21 cellular contexts compared by ENCODE assay signal in genomic region chrX:119230850-119231249, GRCh38. TPM values are rescaled to one million over a fixed set of nuclear protein-coding genes. Genes with fewer than 3 reads are reported as not detected.
DNase-seq lines count a peak whose midpoint lies in the region; ATAC-seq lines count a peak whose summit lies in the region.
"Had no signal": no experiment of that assay in that cellular context is flagged by ENCODE, and none has a peak within 500 bp of the region (broad histone marks: within the 10 kb centered on the region; RNA-seq: fewer than 3 reads in every experiment).

No MANE protein-coding gene starts in this region.

- peaks cover 4% of the 10 kb centered on the region for H3K4me1 Mint-ChIP-seq in activated CD4-positive, alpha-beta T cell treated with anti-CD3 and anti-CD28 coated beads, Interleukin-2, amount 10 ng/mL, durations not matched to agents 24 days and 14 days

- ATAC-seq in GM18873 (IDR thresholded peaks at IDR 0.05; ENCODE audit: low FRiP score, unreplicated experiment) (no peak), HG02970 (IDR thresholded peaks at IDR 0.05; ENCODE audit: low FRiP score, unreplicated experiment) (no peak), GM21390 (IDR thresholded peaks at IDR 0.05; ENCODE audit: unreplicated experiment) (no peak)
- ATAC-seq: HCT116, K562 had no signal

- DNase-seq in activated CD4-positive, alpha-beta T cell treated with anti-CD3 and anti-CD28 coated beads, Interleukin-2, amount 10 ng/mL, durations not matched to agents 24 days and 14 days: no peak
- DNase-seq in activated CD4-positive, alpha-beta T cell treated with anti-CD3 and anti-CD28 coated beads, Interleukin-2, amount 50 U/mL, for 1 hour: no peak
- DNase-seq in stimulated activated CD4-positive, alpha-beta T cell treated with anti-CD3 and anti-CD28 coated beads, Interleukin-4, amount 100 ng/mL, for 24 hours: peak; percentile 8
- DNase-seq in stimulated activated CD4-positive, alpha-beta T cell treated with anti-CD3 and anti-CD28 coated beads, Interleukin-2, amount 100 ng/mL, for 24 hours: no peak
- DNase-seq in RPMI8226: peak; percentile 73
- DNase-seq: DND-41, GF-D8, GOT3, NCI-H1417, NCI-H187, NCI-H2107, NCI-H510A treated with DMSO at 0.1 percent for 48 hours, NCI-H774, OCI-M1, SHP77 had no signal

- peak overlapping the region; percentile 40 for H3K27ac Mint-ChIP-seq in activated CD4-positive, alpha-beta T cell treated with anti-CD3 and anti-CD28 coated beads, Interleukin-2, amount 10 ng/mL, durations not matched to agents 24 days and 14 days
- H3K27ac Mint-ChIP-seq: B cell had no signal

- H3K36me3 Mint-ChIP-seq in activated CD4-positive, alpha-beta T cell treated with anti-CD3 and anti-CD28 coated beads, Interleukin-2, amount 10 ng/mL, durations not matched to agents 24 days and 14 days (ENCODE audit: low read depth): no peaks in the 10 kb centered on the region

- H3K27me3 Mint-ChIP-seq in activated CD4-positive, alpha-beta T cell treated with anti-CD3 and anti-CD28 coated beads, Interleukin-2, amount 10 ng/mL, durations not matched to agents 24 days and 14 days: peaks cover 52% of the 10 kb centered on the region

- intact Hi-C loops in activated CD4-positive, alpha-beta T cell treated with anti-CD3 and anti-CD28 coated beads, Interleukin-2, amount 10 ng/mL, durations not matched to agents 24 days and 14 days (cut with micrococcal nuclease): no loop called here

- no peak overlapping the region for H3K4me3 Mint-ChIP-seq in activated CD4-positive, alpha-beta T cell treated with anti-CD3 and anti-CD28 coated beads, Interleukin-2, amount 10 ng/mL, durations not matched to agents 24 days and 14 days
- H3K4me3 Mint-ChIP-seq: B cell had no signal

- H3K9me3 Mint-ChIP-seq in activated CD4-positive, alpha-beta T cell treated with anti-CD3 and anti-CD28 coated beads, Interleukin-2, amount 10 ng/mL, durations not matched to agents 24 days and 14 days: peaks cover 5% of the 10 kb centered on the region

RNA-seq across cellular contexts. Expression of gene PGRMC1, which starts 5.2 kb away (rescaled TPM):
- total RNA-seq in activated CD4-positive, alpha-beta T cell treated with anti-CD3 and anti-CD28 coated beads, Interleukin-2, amount 10 ng/mL, durations not matched to agents 24 days and 14 days: 45.5 TPM in 2 replicates

Comparison
In these comparisons a context has a peak if more than half of its experiments do, and no peak if none do; other contexts are left out.
1. DNase-seq: peak in stimulated activated CD4-positive, alpha-beta T cell treated with anti-CD3 and anti-CD28 coated beads, Interleukin-4, amount 100 ng/mL, for 24 hours (single experiment) and RPMI8226 (single experiment); none in activated CD4-positive, alpha-beta T cell treated with anti-CD3 and anti-CD28 coated beads, Interleukin-2, amount 10 ng/mL, durations not matched to agents 24 days and 14 days (single experiment), activated CD4-positive, alpha-beta T cell treated with anti-CD3 and anti-CD28 coated beads, Interleukin-2, amount 50 U/mL, for 1 hour (single experiment) and stimulated activated CD4-positive, alpha-beta T cell treated with anti-CD3 and anti-CD28 coated beads, Interleukin-2, amount 100 ng/mL, for 24 hours (0 of 2).